ENCODE assay signal across 7 cellular contexts in genomic region chr11:94494200-94494545, GRCh38. TPM values are rescaled to one million over a fixed set of nuclear protein-coding genes. Genes with fewer than 3 reads are reported as not detected.
DNase-seq lines count a peak whose midpoint lies in the region; ATAC-seq and TF ChIP-seq lines count a peak whose summit lies in the region.
"Had no signal": no experiment of that assay in that cellular context is flagged by ENCODE, and none has a peak within 500 bp of the region (broad histone marks: within the 10 kb centered on the region; RNA-seq: fewer than 3 reads in every experiment).

No MANE protein-coding gene starts in this region.

- no peak for DNase-seq in dorsolateral prefrontal cortex
- no peak for DNase-seq in HuH-7 (ENCODE audit: low spot score)
- DNase-seq in NAMALWA (ENCODE audit: low spot score) = no peak

- no peak for TF ChIP-seq CTCF in dorsolateral prefrontal cortex (IDR thresholded peaks at IDR 0.05 in 54 of 56, conservative IDR thresholded peaks at IDR 0.05 in 2 of 56; ENCODE audit: low read depth in 1 of 56, partially characterized antibody in 56 of 56)

- H3K27me3 ChIP-seq in dorsolateral prefrontal cortex = no peaks in the 10 kb centered on the region
- no peaks in the 10 kb centered on the region for H3K27me3 ChIP-seq in rectal smooth muscle tissue (ENCODE audit: control insufficient read depth, insufficient read depth, low read length)

- H3K4me3 ChIP-seq in dorsolateral prefrontal cortex (peak overlapping the region; percentile 51 to 99 (median 91)), rectal smooth muscle tissue (ENCODE audit: low read length) (peak overlapping the region; percentile 96)

- ATAC-seq in GM19463 (IDR thresholded peaks at IDR 0.05; ENCODE audit: unreplicated experiment) (peak; percentile 50), HG03469 (IDR thresholded peaks at IDR 0.05; ENCODE audit: unreplicated experiment) (peak; percentile 22)

- peak overlapping the region in 52 of 59 donors; percentile 1 to 87 (median 70) for H3K27ac ChIP-seq in dorsolateral prefrontal cortex
- peak overlapping the region; percentile 83 for H3K27ac ChIP-seq in rectal smooth muscle tissue (ENCODE audit: low read depth, low read length)

- H3K9ac ChIP-seq in rectal smooth muscle tissue (ENCODE audit: low read length) = peak overlapping the region; percentile 83

- H3K4me1 ChIP-seq in rectal smooth muscle tissue (ENCODE audit: control insufficient read depth, insufficient read depth, low read length) = peaks cover 10% of the 10 kb centered on the region

- H3K36me3 ChIP-seq in rectal smooth muscle tissue (ENCODE audit: control insufficient read depth, insufficient read depth, low read length) = peaks cover 4% of the 10 kb centered on the region

- intact Hi-C loops in dorsolateral prefrontal cortex (cut with DNase I) = loop anchor here (10.0 kb wide), 3 partner anchors 369 to 749 kb away; partner anchors contain the start of genes C11orf54 (in 2 of the 2), TAF1D (in 2 of the 2), MED17 (in 1 of the 2) and PANX1 (in 1 of the 2)

RNA-seq across cellular contexts. Expression of gene ANKRD49, which starts 0.4 kb away (rescaled TPM):
- 10 to 100 TPM in 106 of 120 experiments, 1 to 10 TPM in 14; 7.4 to 21.0 (median 13.1) TPM for total RNA-seq in dorsolateral prefrontal cortex

RNA-seq across cellular contexts. Expression of gene MRE11, which starts 0.5 kb away (rescaled TPM):
- total RNA-seq in dorsolateral prefrontal cortex = 10 to 100 TPM; 11.0 to 29.5 (median 19.0) TPM

RNA-seq across cellular contexts. Expression of gene C11orf97, which starts 18.1 kb away (rescaled TPM):
- 1 to 10 TPM in 48 of 120 experiments, under 1 TPM in 23, not detected in 49; 0.66 to 4.0 (median 1.3) TPM for total RNA-seq in dorsolateral prefrontal cortex
- total RNA-seq: pulmonary artery endothelial cell had no signal

RNA-seq across cellular contexts. Expression of gene FUT4, which starts 49.5 kb away (rescaled TPM):
- 1 to 10 TPM; 2.2 to 6.7 (median 4.1) TPM for total RNA-seq in dorsolateral prefrontal cortex
